In genomic region chrX:47202877-47203276, GRCh38 we compare ENCODE assay signal across 18 cellular contexts. TPM values are rescaled to one million over a fixed set of nuclear protein-coding genes. Genes with fewer than 3 reads are reported as not detected.
DNase-seq lines count a peak whose midpoint lies in the region; ATAC-seq, FAIRE-seq and TF ChIP-seq lines count a peak whose summit lies in the region.
"Had no signal": no experiment of that assay in that cellular context is flagged by ENCODE, and none has a peak within 500 bp of the region (broad histone marks: within the 10 kb centered on the region; RNA-seq: fewer than 3 reads in every experiment).

No MANE protein-coding gene starts in this region.

- ATAC-seq in right cardiac atrium (no peak), GM12878 (no peak), lower lobe of right lung (peak; percentile 35 to 41), HG02973 (IDR thresholded peaks at IDR 0.05; ENCODE audit: unreplicated experiment) (no peak)
- ATAC-seq: A549 had no signal

- peaks cover 6% of the 10 kb centered on the region for H3K79me2 ChIP-seq in GM12878 (ENCODE audit: control insufficient read depth, insufficient read depth, low read length)

- DNase-seq in cardiac muscle cell (ENCODE audit: low read depth in 1 of 2, low spot score in 1 of 2) (no peak), right cardiac atrium (no peak), GM12878 (ENCODE audit: low read depth, low spot score) (no peak), lower lobe of right lung (no peak)
- DNase-seq in stimulated activated CD4-positive, alpha-beta T cell treated with anti-CD3 and anti-CD28 coated beads, Interleukin-4, amount 100 ng/mL, for 24 hours = no peak
- no peak for DNase-seq in activated naive CD4-positive, alpha-beta T cell treated with anti-CD3 and anti-CD28 coated beads for 36 hours
- DNase-seq: AML-193; CD4-positive, alpha-beta memory T cell; DMS153; DMS79; GDM1; H9 had no signal

- TF ChIP-seq RAD21 in GM12878 (IDR thresholded peaks at IDR 0.05; ENCODE audit: insufficient read depth, low read depth, low read length) = no peak

- H3K27ac Mint-ChIP-seq in activated naive CD4-positive, alpha-beta T cell treated with anti-CD3 and anti-CD28 coated beads for 36 hours = no peak overlapping the region

- RAD21 ChIA-PET in GM12878 (lab: Charles Lee; ENCODE audit: unreplicated experiment) = no interaction called here

- POLR2A ChIA-PET in GM12878 (lab: Charles Lee) = no interaction called here

- in situ Hi-C loops in GM12878 (cut with MboI) = loop anchor here (25.0 kb wide), 1 partner anchor 1734 kb away; no protein-coding TSS in a partner anchor

- H3K4me2 ChIP-seq in GM12878 (ENCODE audit: control insufficient read depth, insufficient read depth) = no peak overlapping the region
- H3K4me2 ChIP-seq: A549, BLaER1 had no signal

- no peak overlapping the region for H3K4me3 ChIP-seq in cardiac muscle cell
- no peak overlapping the region for H3K4me3 ChIP-seq in right cardiac atrium (ENCODE audit: low read length)
- H3K4me3 ChIP-seq in GM12878 = no peak overlapping the region
- H3K4me3 ChIP-seq in lower lobe of right lung = no peak overlapping the region
- H3K4me3 ChIP-seq: A549, BLaER1 had no signal

- no peak for TF ChIP-seq POLR2A in GM12878 (IDR thresholded peaks at IDR 0.05; ENCODE audit: low read depth, low read length)

- intact Hi-C loops in right cardiac atrium (cut with DNase I) = no loop called here
- intact Hi-C loops in GM12878 (cut with micrococcal nuclease; ENCODE audit: unreplicated experiment) = no loop called here
- intact Hi-C loops in lower lobe of right lung (cut with DNase I) = no loop called here
- intact Hi-C loops in activated naive CD4-positive, alpha-beta T cell treated with anti-CD3 and anti-CD28 coated beads for 36 hours (cut with micrococcal nuclease) = no loop called here

- H3K4me1 Mint-ChIP-seq in activated naive CD4-positive, alpha-beta T cell treated with anti-CD3 and anti-CD28 coated beads for 36 hours (ENCODE audit: low read depth) = peaks cover 23% of the 10 kb centered on the region
- H3K4me1 Mint-ChIP-seq: CD14-positive monocyte had no signal

- H3K27me3 ChIP-seq in cardiac muscle cell (no peaks in the 10 kb centered on the region), right cardiac atrium (ENCODE audit: control insufficient read depth, insufficient read depth) (no peaks in the 10 kb centered on the region), GM12878 (replicated peaks in 1 of 2; ENCODE audit: control insufficient read depth in 2 of 2, insufficient read depth in 2 of 2, low read length in 1 of 2) (no peaks in the 10 kb centered on the region), lower lobe of right lung (ENCODE audit: low read depth) (no peaks in the 10 kb centered on the region)
- H3K27me3 ChIP-seq: BLaER1 had no signal

- no peaks in the 10 kb centered on the region for H3K27me3 Mint-ChIP-seq in activated naive CD4-positive, alpha-beta T cell treated with anti-CD3 and anti-CD28 coated beads for 36 hours (ENCODE audit: low read depth)
- H3K27me3 Mint-ChIP-seq: CD4-positive, alpha-beta memory T cell had no signal

- WGBS in right cardiac atrium = 56% methylated on average over 4 of the region's 4 CpGs
- 100% methylated on average over 4 of the region's 4 CpGs for WGBS in GM12878 (ENCODE audit: insufficient coverage, insufficient replicate concordance, low lambda C conversion rate, missing lambda C conversion rate)

- CTCF ChIA-PET in GM12878 (lab: Yijun Ruan, JAX) = no interaction called here
- CTCF ChIA-PET in activated naive CD4-positive, alpha-beta T cell treated with anti-CD3 and anti-CD28 coated beads for 36 hours (lab: Charles Lee) = interaction anchor here (0.6 kb wide), 1 partner anchor 356 kb away, joined by 4 read pairs; no protein-coding TSS in a partner anchor

- H3K4me3 Mint-ChIP-seq in activated naive CD4-positive, alpha-beta T cell treated with anti-CD3 and anti-CD28 coated beads for 36 hours = no peak overlapping the region
- H3K4me3 Mint-ChIP-seq: CD14-positive monocyte; CD4-positive, alpha-beta memory T cell had no signal

- no peak overlapping the region for H2AFZ ChIP-seq in GM12878 (ENCODE audit: control insufficient read depth, low read depth, low read length)

- TSS peak; percentile 29 for BruUV-seq in GM12878 (replicated peaks; lab: Mats Ljungman, UMichigan)

- TF ChIP-seq EP300 in GM12878 (IDR thresholded peaks at IDR 0.05; ENCODE audit: borderline replicate concordance in 1 of 2, control insufficient read depth in 1 of 2, low read depth in 2 of 2, low read length in 2 of 2) = no peak

- H3K36me3 Mint-ChIP-seq in activated naive CD4-positive, alpha-beta T cell treated with anti-CD3 and anti-CD28 coated beads for 36 hours (ENCODE audit: low read depth) = peaks cover 27% of the 10 kb centered on the region

- H3K36me3 ChIP-seq in cardiac muscle cell = peaks cover 89% of the 10 kb centered on the region
- H3K36me3 ChIP-seq in GM12878 (ENCODE audit: control insufficient read depth in 2 of 2, insufficient read depth in 2 of 2, low read length in 1 of 2) = peaks cover 52 to 65% of the 10 kb centered on the region in 2 experiments
- peaks cover 98% of the 10 kb centered on the region for H3K36me3 ChIP-seq in lower lobe of right lung

- TF ChIP-seq CTCF in cardiac muscle cell (IDR thresholded peaks at IDR 0.05; ENCODE audit: low read depth, low read length) (no peak), GM12878 (IDR thresholded peaks at IDR 0.05 in 2 of 3, conservative IDR thresholded peaks at IDR 0.05 in 1 of 3; ENCODE audit: control insufficient read depth in 2 of 3, extremely low read depth in 1 of 3, insufficient read depth in 1 of 3, low read depth in 3 of 3, low read length in 3 of 3) (no peak), lower lobe of right lung (IDR thresholded peaks at IDR 0.05) (no peak)

- H3K9ac ChIP-seq in GM12878 (ENCODE audit: control insufficient read depth, insufficient read depth, low read length) = no peak overlapping the region
- H3K9ac ChIP-seq: BLaER1 had no signal

- H3K9me3 ChIP-seq in cardiac muscle cell (ENCODE audit: low read depth) (no peaks in the 10 kb centered on the region), right cardiac atrium (ENCODE audit: control insufficient read depth, low read length) (no peaks in the 10 kb centered on the region), GM12878 (replicated peaks; ENCODE audit: control insufficient read depth, insufficient read depth, low read length) (no peaks in the 10 kb centered on the region), lower lobe of right lung (no peaks in the 10 kb centered on the region)
- H3K9me3 ChIP-seq: A549, BLaER1 had no signal

- SMC1A ChIA-PET in GM12878 (lab: Charles Lee; ENCODE audit: uncharacterized antibody, unreplicated experiment) = no interaction called here

- H3K4me1 ChIP-seq in cardiac muscle cell (ENCODE audit: low read depth) (peaks cover 4% of the 10 kb centered on the region), right cardiac atrium (ENCODE audit: control insufficient read depth, insufficient read depth, low read length) (no peaks in the 10 kb centered on the region), GM12878 (ENCODE audit: control insufficient read depth, insufficient read depth, low read length) (no peaks in the 10 kb centered on the region; the same call in 1 of the 2 replicates), lower lobe of right lung (no peaks in the 10 kb centered on the region)
- H3K4me1 ChIP-seq: BLaER1 had no signal

- H4K20me1 ChIP-seq in GM12878 (ENCODE audit: control insufficient read depth, insufficient read depth) = peaks cover 5% of the 10 kb centered on the region; the same call in 1 of the 2 replicates

- FAIRE-seq in GM12878 (lab: Jason Lieb, UNC) = no peak
- FAIRE-seq: A549, H1 had no signal

- no peaks in the 10 kb centered on the region for H3K9me3 Mint-ChIP-seq in activated naive CD4-positive, alpha-beta T cell treated with anti-CD3 and anti-CD28 coated beads for 36 hours
- H3K9me3 Mint-ChIP-seq: CD14-positive monocyte, H9 had no signal

- peak overlapping the region; percentile 28 for H3K27ac ChIP-seq in cardiac muscle cell
- H3K27ac ChIP-seq in right cardiac atrium (ENCODE audit: low read length) = no peak overlapping the region
- no peak overlapping the region for H3K27ac ChIP-seq in GM12878 (ENCODE audit: control insufficient read depth, insufficient read depth)
- H3K27ac ChIP-seq in lower lobe of right lung = no peak overlapping the region
- H3K27ac ChIP-seq: 22Rv1, A549, BLaER1 had no signal

RNA-seq across cellular contexts. Expression of gene UBA1, which starts 9.2 kb away (rescaled TPM):
- total RNA-seq in cardiac muscle cell (324 and 386 TPM in 2 replicates), right cardiac atrium (100 to 1,000 TPM; 109 to 130 (median 114) TPM), GM12878 (2014; rRNA removed) (228 and 255 TPM in 2 replicates), GM12878 (2014; rRNA removed; fragmentation: Illumina TruSeq; extraction: Trizol) (60.1 and 64.7 TPM in 2 replicates), GM12878 (2021) (296 and 314 TPM in 2 replicates), lower lobe of right lung (152 TPM)
- polyA plus RNA-seq in cardiac muscle cell (280 and 319 TPM in 2 replicates), right cardiac atrium (79.5 TPM), GM12878 (2011; rRNA removed) (96.5 and 271 TPM in 2 replicates), GM12878 (2014; fragmentation: Illumina TruSeq; extraction: Trizol) (121 and 180 TPM in 2 replicates), GM12878 (2014; fragmentation: Nextera tagmentation; extraction: Ambion mirVana) (10 to 100 TPM; 60.4 to 79.9 TPM), GM12878 (2014; rRNA removed) (225 and 247 TPM in 2 replicates), GM12878 (2016; fragmentation: Nextera tagmentation; extraction: Ambion mirVana) (100 to 1,000 TPM; 208 to 229 TPM)
- total RNA-seq in GM12878 (2013; cell fraction: nucleolus; rRNA removed) = 132 and 146 TPM in 2 replicates
- 130 TPM for polyA plus RNA-seq in GM12878 (2011; ENCODE audit: low read depth)
- 291 and 337 TPM in 2 replicates for polyA plus RNA-seq in GM12878 (2011; cell fraction: cytosol; rRNA removed)
- polyA plus RNA-seq in GM12878 (2011; cell fraction: nucleus; rRNA removed) = 336 and 470 TPM in 2 replicates
- polyA plus RNA-seq in GM12878 (2012) = 161 and 179 TPM in 2 replicates
- polyA minus RNA-seq in GM12878 (2011; rRNA and poly(A)+ RNA removed) = 354 and 380 TPM in 2 replicates
- polyA minus RNA-seq in GM12878 (2011; cell fraction: cytosol; rRNA and poly(A)+ RNA removed) = 111 and 133 TPM in 2 replicates
- 65.5 and 116 TPM in 2 replicates for polyA minus RNA-seq in GM12878 (2011; cell fraction: nucleus; rRNA and poly(A)+ RNA removed)
- total RNA-seq in activated naive CD4-positive, alpha-beta T cell treated with anti-CD3 and anti-CD28 coated beads for 36 hours = 100 to 1,000 TPM; 246 to 251 TPM

RNA-seq across cellular contexts. Expression of gene CDK16, which starts 15.6 kb away (rescaled TPM):
- 391 and 422 TPM in 2 replicates for total RNA-seq in cardiac muscle cell
- 481 and 575 TPM in 2 replicates for polyA plus RNA-seq in cardiac muscle cell
- 100 to 1,000 TPM; 108 to 164 (median 120) TPM for total RNA-seq in right cardiac atrium
- polyA plus RNA-seq in right cardiac atrium = 104 TPM
- 48.3 and 52.2 TPM in 2 replicates for total RNA-seq in GM12878 (2013; cell fraction: nucleolus; rRNA removed)
- total RNA-seq in GM12878 (2014; rRNA removed) = 45.6 and 45.7 TPM in 2 replicates
- total RNA-seq in GM12878 (2014; rRNA removed; fragmentation: Illumina TruSeq; extraction: Trizol) = 32.0 and 32.1 TPM in 2 replicates
- 63.5 and 64.5 TPM in 2 replicates for total RNA-seq in GM12878 (2021)
- 42.8 TPM for polyA plus RNA-seq in GM12878 (2011; ENCODE audit: low read depth)
- polyA plus RNA-seq in GM12878 (2011; rRNA removed) = 36.5 and 75.1 TPM in 2 replicates
- 92.7 and 112 TPM in 2 replicates for polyA plus RNA-seq in GM12878 (2011; cell fraction: cytosol; rRNA removed)
- 278 and 292 TPM in 2 replicates for polyA plus RNA-seq in GM12878 (2011; cell fraction: nucleus; rRNA removed)
- 54.4 and 59.2 TPM in 2 replicates for polyA plus RNA-seq in GM12878 (2012)
- polyA plus RNA-seq in GM12878 (2014; fragmentation: Illumina TruSeq; extraction: Trizol) = 41.4 and 50.7 TPM in 2 replicates
- polyA plus RNA-seq in GM12878 (2014; fragmentation: Nextera tagmentation; extraction: Ambion mirVana) = 1 to 10 TPM; 2.4 to 4.1 TPM
- 57.1 and 64.1 TPM in 2 replicates for polyA plus RNA-seq in GM12878 (2014; rRNA removed)
- polyA plus RNA-seq in GM12878 (2016; fragmentation: Nextera tagmentation; extraction: Ambion mirVana) = 10 to 100 TPM; 43.7 to 52.7 TPM
- 83.6 and 118 TPM in 2 replicates for polyA minus RNA-seq in GM12878 (2011; rRNA and poly(A)+ RNA removed)
- polyA minus RNA-seq in GM12878 (2011; cell fraction: cytosol; rRNA and poly(A)+ RNA removed) = 46.0 and 50.3 TPM in 2 replicates
- polyA minus RNA-seq in GM12878 (2011; cell fraction: nucleus; rRNA and poly(A)+ RNA removed) = 40.9 and 54.2 TPM in 2 replicates
- 59.2 TPM for total RNA-seq in lower lobe of right lung
- 10 to 100 TPM; 85.3 to 88.3 TPM for total RNA-seq in activated naive CD4-positive, alpha-beta T cell treated with anti-CD3 and anti-CD28 coated beads for 36 hours

RNA-seq across cellular contexts. Expression of gene USP11, which starts 29.9 kb away (rescaled TPM):
- 120 and 130 TPM in 2 replicates for total RNA-seq in cardiac muscle cell
- 312 and 337 TPM in 2 replicates for polyA plus RNA-seq in cardiac muscle cell
- 10 to 100 TPM; 59.6 to 70.4 (median 60.9) TPM for total RNA-seq in right cardiac atrium
- 28.3 TPM for polyA plus RNA-seq in right cardiac atrium
- total RNA-seq in GM12878 (2013; cell fraction: nucleolus; rRNA removed) = 57.1 and 66.4 TPM in 2 replicates
- 15.8 and 20.0 TPM in 2 replicates for total RNA-seq in GM12878 (2014; rRNA removed)
- 13.1 and 14.6 TPM in 2 replicates for total RNA-seq in GM12878 (2014; rRNA removed; fragmentation: Illumina TruSeq; extraction: Trizol)
- 37.5 and 42.3 TPM in 2 replicates for total RNA-seq in GM12878 (2021)
- 22.8 TPM for polyA plus RNA-seq in GM12878 (2011; ENCODE audit: low read depth)
- polyA plus RNA-seq in GM12878 (2011; rRNA removed) = 9.1 and 24.7 TPM in 2 replicates
- polyA plus RNA-seq in GM12878 (2011; cell fraction: cytosol; rRNA removed) = 18.6 and 21.9 TPM in 2 replicates
- 79.1 and 80.0 TPM in 2 replicates for polyA plus RNA-seq in GM12878 (2011; cell fraction: nucleus; rRNA removed)
- 43.0 and 52.9 TPM in 2 replicates for polyA plus RNA-seq in GM12878 (2012)
- 19.9 and 21.0 TPM in 2 replicates for polyA plus RNA-seq in GM12878 (2014; fragmentation: Illumina TruSeq; extraction: Trizol)
- 1 to 10 TPM; 3.3 to 5.9 TPM for polyA plus RNA-seq in GM12878 (2014; fragmentation: Nextera tagmentation; extraction: Ambion mirVana)
- 21.8 and 25.1 TPM in 2 replicates for polyA plus RNA-seq in GM12878 (2014; rRNA removed)
- 10 to 100 TPM; 42.5 to 44.0 TPM for polyA plus RNA-seq in GM12878 (2016; fragmentation: Nextera tagmentation; extraction: Ambion mirVana)
- 50.6 and 62.9 TPM in 2 replicates for polyA minus RNA-seq in GM12878 (2011; rRNA and poly(A)+ RNA removed)
- 19.5 and 23.9 TPM in 2 replicates for polyA minus RNA-seq in GM12878 (2011; cell fraction: cytosol; rRNA and poly(A)+ RNA removed)
- polyA minus RNA-seq in GM12878 (2011; cell fraction: nucleus; rRNA and poly(A)+ RNA removed) = 31.4 and 64.7 TPM in 2 replicates
- total RNA-seq in lower lobe of right lung = 52.9 TPM
- total RNA-seq in activated naive CD4-positive, alpha-beta T cell treated with anti-CD3 and anti-CD28 coated beads for 36 hours = 10 to 100 TPM; 12.2 to 12.4 TPM

RNA-seq across cellular contexts. Expression of gene RBM10, which starts 57.9 kb away (rescaled TPM):
- total RNA-seq in cardiac muscle cell = 64.7 and 70.0 TPM in 2 replicates
- polyA plus RNA-seq in cardiac muscle cell = 48.7 and 52.5 TPM in 2 replicates
- total RNA-seq in right cardiac atrium = 10 to 100 TPM; 25.5 to 33.8 (median 28.2) TPM
- 22.6 TPM for polyA plus RNA-seq in right cardiac atrium
- total RNA-seq in GM12878 (2013; cell fraction: nucleolus; rRNA removed) = 20.5 and 23.3 TPM in 2 replicates
- 46.8 and 48.0 TPM in 2 replicates for total RNA-seq in GM12878 (2014; rRNA removed)
- 20.7 and 24.8 TPM in 2 replicates for total RNA-seq in GM12878 (2014; rRNA removed; fragmentation: Illumina TruSeq; extraction: Trizol)
- 55.5 and 57.6 TPM in 2 replicates for total RNA-seq in GM12878 (2021)
- polyA plus RNA-seq in GM12878 (2011; ENCODE audit: low read depth) = 9.2 TPM
- 7.8 and 16.0 TPM in 2 replicates for polyA plus RNA-seq in GM12878 (2011; rRNA removed)
- polyA plus RNA-seq in GM12878 (2011; cell fraction: cytosol; rRNA removed) = 26.5 and 30.1 TPM in 2 replicates
- polyA plus RNA-seq in GM12878 (2011; cell fraction: nucleus; rRNA removed) = 65.0 and 78.6 TPM in 2 replicates
- polyA plus RNA-seq in GM12878 (2012) = 28.7 and 33.3 TPM in 2 replicates
- polyA plus RNA-seq in GM12878 (2014; fragmentation: Illumina TruSeq; extraction: Trizol) = 10.4 and 22.5 TPM in 2 replicates
- polyA plus RNA-seq in GM12878 (2014; fragmentation: Nextera tagmentation; extraction: Ambion mirVana) = 1 to 10 TPM; 1.4 to 4.4 TPM
- 34.9 and 40.2 TPM in 2 replicates for polyA plus RNA-seq in GM12878 (2014; rRNA removed)
- 10 to 100 TPM; 50.0 to 60.0 TPM for polyA plus RNA-seq in GM12878 (2016; fragmentation: Nextera tagmentation; extraction: Ambion mirVana)
- 18.5 and 31.5 TPM in 2 replicates for polyA minus RNA-seq in GM12878 (2011; rRNA and poly(A)+ RNA removed)
- 20.6 and 22.2 TPM in 2 replicates for polyA minus RNA-seq in GM12878 (2011; cell fraction: cytosol; rRNA and poly(A)+ RNA removed)
- polyA minus RNA-seq in GM12878 (2011; cell fraction: nucleus; rRNA and poly(A)+ RNA removed) = 9.6 and 17.0 TPM in 2 replicates
- total RNA-seq in lower lobe of right lung = 32.1 TPM
- total RNA-seq in activated naive CD4-positive, alpha-beta T cell treated with anti-CD3 and anti-CD28 coated beads for 36 hours = 10 to 100 TPM; 65.4 to 65.5 TPM

RNA-seq across cellular contexts. Expression of gene NDUFB11, which starts 58.4 kb away (rescaled TPM):
- 87.2 and 156 TPM in 2 replicates for total RNA-seq in cardiac muscle cell
- polyA plus RNA-seq in cardiac muscle cell = 244 and 269 TPM in 2 replicates
- 100 to 1,000 TPM; 127 to 152 (median 139) TPM for total RNA-seq in right cardiac atrium
- polyA plus RNA-seq in right cardiac atrium = 235 TPM
- total RNA-seq in GM12878 (2013; cell fraction: nucleolus; rRNA removed) = 6.3 and 11.1 TPM in 2 replicates
- total RNA-seq in GM12878 (2014; rRNA removed) = 179 and 202 TPM in 2 replicates
- total RNA-seq in GM12878 (2014; rRNA removed; fragmentation: Illumina TruSeq; extraction: Trizol) = 51.2 and 60.8 TPM in 2 replicates
- total RNA-seq in GM12878 (2021) = 101 and 106 TPM in 2 replicates
- polyA plus RNA-seq in GM12878 (2011; ENCODE audit: low read depth) = 14.4 TPM
- 27.3 and 53.4 TPM in 2 replicates for polyA plus RNA-seq in GM12878 (2011; rRNA removed)
- 92.9 and 97.2 TPM in 2 replicates for polyA plus RNA-seq in GM12878 (2011; cell fraction: cytosol; rRNA removed)
- polyA plus RNA-seq in GM12878 (2011; cell fraction: nucleus; rRNA removed) = 33.8 and 41.1 TPM in 2 replicates
- 89.4 and 91.6 TPM in 2 replicates for polyA plus RNA-seq in GM12878 (2012)
- 41.5 and 42.5 TPM in 2 replicates for polyA plus RNA-seq in GM12878 (2014; fragmentation: Illumina TruSeq; extraction: Trizol)
- 10 to 100 TPM; 16.1 to 44.5 TPM for polyA plus RNA-seq in GM12878 (2014; fragmentation: Nextera tagmentation; extraction: Ambion mirVana)
- polyA plus RNA-seq in GM12878 (2014; rRNA removed) = 164 and 211 TPM in 2 replicates
- polyA plus RNA-seq in GM12878 (2016; fragmentation: Nextera tagmentation; extraction: Ambion mirVana) = 100 to 1,000 TPM; 197 to 199 TPM
- 46.4 and 67.7 TPM in 2 replicates for polyA minus RNA-seq in GM12878 (2011; rRNA and poly(A)+ RNA removed)
- polyA minus RNA-seq in GM12878 (2011; cell fraction: cytosol; rRNA and poly(A)+ RNA removed) = 24.2 and 27.1 TPM in 2 replicates
- 8.1 and 15.1 TPM in 2 replicates for polyA minus RNA-seq in GM12878 (2011; cell fraction: nucleus; rRNA and poly(A)+ RNA removed)
- total RNA-seq in lower lobe of right lung = 57.1 TPM
- total RNA-seq in activated naive CD4-positive, alpha-beta T cell treated with anti-CD3 and anti-CD28 coated beads for 36 hours = 10 to 100 TPM; 85.8 to 87.2 TPM

Comparison
In these comparisons a context has a peak if more than half of its experiments do, and no peak if none do; other contexts are left out.
1. ATAC-seq: peak in lower lobe of right lung (2 of 2); none in right cardiac atrium (0 of 2), GM12878 (single experiment) and HG02973 (single experiment).